8 cellular contexts compared by ENCODE assay signal in the genomic region with DNA sequence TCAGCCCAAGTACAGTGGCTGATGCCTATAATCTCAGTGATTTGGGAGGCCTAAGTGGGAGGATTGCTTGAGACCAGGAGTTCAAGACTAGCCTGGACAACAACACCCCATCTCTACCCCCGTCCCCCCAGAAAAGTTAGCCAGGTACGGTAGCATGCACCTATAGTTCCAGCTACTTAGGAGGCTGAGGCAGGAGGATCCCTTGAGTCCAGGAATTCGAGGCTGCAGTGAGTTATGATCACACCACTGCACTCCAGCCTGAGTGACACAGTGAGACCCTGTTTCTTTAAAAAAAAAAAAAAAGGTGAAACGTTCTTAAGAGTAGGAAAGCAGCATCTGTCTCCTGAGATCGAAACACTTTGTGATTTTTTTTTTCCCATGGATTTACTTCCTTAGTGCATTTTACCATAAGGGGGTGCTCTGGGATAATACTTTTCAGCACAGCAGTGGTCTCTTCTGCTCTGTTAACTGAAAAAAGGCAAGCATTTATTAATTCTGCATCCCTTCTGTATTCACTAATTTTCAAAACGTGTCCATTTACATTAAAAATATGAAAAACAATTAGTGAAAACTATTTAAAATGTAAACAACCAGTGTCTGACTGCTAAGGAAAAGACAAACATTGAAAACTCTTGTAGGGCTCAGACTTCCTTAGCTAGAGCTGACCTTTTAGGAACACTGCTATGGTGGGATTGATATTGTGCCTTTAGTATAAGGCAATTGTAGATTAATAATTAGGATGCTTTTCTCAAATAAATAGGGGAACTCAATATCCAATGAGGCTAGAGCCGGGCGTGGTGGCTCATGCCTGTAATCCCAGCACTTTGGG. TPM values are rescaled to one million over a fixed set of nuclear protein-coding genes. Genes with fewer than 3 reads are reported as not detected.
A peak's percentile ranks its signal among the peaks of the same experiment; 100 is the strongest.
DNase-seq lines count a peak whose midpoint lies in the region; ATAC-seq and TF ChIP-seq lines count a peak whose summit lies in the region.

No MANE protein-coding gene starts in this region.

- intact Hi-C loops in Right ventricle myocardium inferior (cut with DNase I) (loop anchor here (1.0 kb wide), 1 partner anchor 233 kb away; no protein-coding TSS in a partner anchor), cardiac septum (cut with DNase I) (loop anchor here (2.0 kb wide), 1 partner anchor 232 kb away; no protein-coding TSS in a partner anchor), left ventricle myocardium inferior (cut with micrococcal nuclease) (loop anchor here (2.0 to 5.0 kb wide), 2 partner anchors 232 to 415 kb away; a partner anchor contains a TSS), tibial artery (cut with DNase I; ENCODE audit: low total_unique reads) (loop anchor here (10.0 kb wide), 1 partner anchor 232 kb away; no protein-coding TSS in a partner anchor)

- H3K36me3 ChIP-seq in left ventricle myocardium inferior (no peaks in the 10 kb centered on the region), tibial artery (no peaks in the 10 kb centered on the region)

- H3K9me3 ChIP-seq in left ventricle myocardium inferior (replicated peaks) = no peaks in the 10 kb centered on the region
- no peaks in the 10 kb centered on the region for H3K9me3 ChIP-seq in tibial artery

- TF ChIP-seq CTCF in left ventricle myocardium inferior (IDR thresholded peaks at IDR 0.05; ENCODE audit: borderline replicate concordance) (peak; percentile 76), tibial artery (IDR thresholded peaks at IDR 0.05) (peak; percentile 49 to 60)

- H3K27me3 ChIP-seq in left ventricle myocardium inferior (ENCODE audit: low read depth) (no peaks in the 10 kb centered on the region), tibial artery (no peaks in the 10 kb centered on the region)

- H3K4me1 ChIP-seq in left ventricle myocardium inferior = peaks cover 6% of the 10 kb centered on the region
- no peaks in the 10 kb centered on the region for H3K4me1 ChIP-seq in tibial artery

- H3K27ac ChIP-seq in left ventricle myocardium inferior (replicated peaks) = no peak overlapping the region
- H3K27ac ChIP-seq in tibial artery = no peak overlapping the region

- DNase-seq in Right ventricle myocardium inferior (ENCODE audit: missing footprints) (no peak), cardiac septum (ENCODE audit: low spot score) (no peak), SHP77 treated with DMSO at 0.1 percent for 48 hours (lab: John Stamatoyannopoulos, UW) (peak; percentile 41), left ventricle myocardium inferior (no peak), tibial artery (no peak), GDM1 (lab: John Stamatoyannopoulos, UW) (no peak), SKM-1 treated with dmso at 0.1 percent for 144 hours (lab: John Stamatoyannopoulos, UW; ENCODE audit: unreplicated experiment) (no peak), islet precursor cell (no peak)

- ATAC-seq in Right ventricle myocardium inferior = peak; percentile 69

- no peak overlapping the region for H3K4me3 ChIP-seq in left ventricle myocardium inferior
- H3K4me3 ChIP-seq in tibial artery = no peak overlapping the region

RNA-seq across cellular contexts. Expression of a gene that starts 31.2 kb away (rescaled TPM):
- 1.0 TPM for total RNA-seq in Right ventricle myocardium inferior
- total RNA-seq in cardiac septum = 0.35 TPM
- 0.80 TPM for total RNA-seq in left ventricle myocardium inferior
